3 cellular contexts compared by ENCODE assay signal in the genomic region with DNA sequence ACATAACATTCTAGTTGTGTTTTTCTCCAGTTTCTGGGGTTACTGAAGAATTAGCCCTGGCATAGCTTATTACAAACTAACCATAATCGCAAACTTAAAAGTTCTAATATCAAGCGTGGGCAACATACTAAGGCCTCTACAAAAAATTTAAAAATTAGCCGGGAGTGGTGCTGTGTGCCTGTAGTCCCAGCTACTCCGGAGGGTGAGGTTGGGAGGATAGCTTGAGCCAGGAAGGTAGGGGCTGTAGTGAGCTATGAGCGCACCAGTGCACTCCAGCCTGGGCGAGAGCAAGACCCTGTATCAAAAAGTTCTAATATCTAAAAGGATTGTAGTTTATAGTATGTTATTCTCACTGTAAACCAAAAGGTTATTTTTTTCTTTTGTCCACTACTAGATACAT.
TF ChIP-seq lines count a peak whose summit lies in the region.

No MANE protein-coding gene starts in this region.

TF ChIP-seq in SK-N-SH, 30 proteins besides CTCF, POLR2A, EP300 and RAD21:
- no peak for TF ChIP-seq ELF1 (IDR thresholded peaks at IDR 0.05)
- TF ChIP-seq EZH2phosphoT487 (IDR thresholded peaks at IDR 0.05; ENCODE audit: borderline replicate concordance, low read depth), result no peak
- TF ChIP-seq TCF12 (IDR thresholded peaks at IDR 0.05), result no peak
- no peak for TF ChIP-seq PBX3 (IDR thresholded peaks at IDR 0.05)
- no peak for TF ChIP-seq POLR2AphosphoS5 (IDR thresholded peaks at IDR 0.05; ENCODE audit: low read depth, low read length)
- TF ChIP-seq GABPA (IDR thresholded peaks at IDR 0.05; ENCODE audit: low read depth), result no peak
- TF ChIP-seq MEF2A (IDR thresholded peaks at IDR 0.05; ENCODE audit: borderline replicate concordance, low read depth), result no peak
- no peak for TF ChIP-seq RCOR1 (IDR thresholded peaks at IDR 0.05; ENCODE audit: low read length)
- no peak for TF ChIP-seq RXRA (IDR thresholded peaks at IDR 0.05; ENCODE audit: borderline replicate concordance, low read depth)
- no peak for TF ChIP-seq USF2 (IDR thresholded peaks at IDR 0.05; ENCODE audit: borderline replicate concordance, low read depth, low read length)
- TF ChIP-seq TEAD4 (IDR thresholded peaks at IDR 0.05; ENCODE audit: borderline replicate concordance, insufficient read depth), result no peak

TF ChIP-seq in SK-N-SH treated with all-trans-retinoic acid at 6 μM for 48 hours, 23 proteins besides CTCF, POLR2A, EP300 and RAD21:
- TF ChIP-seq ZNF565 (CRISPR knock-in tag; conservative IDR thresholded peaks at IDR 0.05; ENCODE audit: low read depth) (no peak), PPARA (CRISPR knock-in tag; IDR thresholded peaks at IDR 0.05; ENCODE audit: borderline replicate concordance) (no peak), ZNF70 (CRISPR knock-in tag; IDR thresholded peaks at IDR 0.05) (no peak), OSR1 (CRISPR knock-in tag; IDR thresholded peaks at IDR 0.05) (no peak), ZFP30 (CRISPR knock-in tag; IDR thresholded peaks at IDR 0.05) (no peak)

TF ChIP-seq in endothelial cell of umbilical vein, 7 proteins besides CTCF, POLR2A, EP300 and RAD21:
- no peak for TF ChIP-seq MAX (IDR thresholded peaks at IDR 0.05; ENCODE audit: insufficient read depth, insufficient read length)
- TF ChIP-seq POLR2AphosphoS5 (IDR thresholded peaks at IDR 0.05; ENCODE audit: insufficient read depth, low read depth, low read length), result no peak
- TF ChIP-seq MYC (IDR thresholded peaks at IDR 0.05; ENCODE audit: low read depth, low read length), result no peak
- no peak for TF ChIP-seq FOS (IDR thresholded peaks at IDR 0.05; ENCODE audit: borderline replicate concordance, insufficient read depth, low read length)
- no peak for TF ChIP-seq GATA2 (IDR thresholded peaks at IDR 0.05; ENCODE audit: insufficient read depth, insufficient read length, low read depth, low read length)
- no peak for TF ChIP-seq EZH2 (IDR thresholded peaks at IDR 0.05; ENCODE audit: borderline replicate concordance, low read depth, low read length, severe bottlenecking)
- no peak for TF ChIP-seq JUN (IDR thresholded peaks at IDR 0.05; ENCODE audit: borderline replicate concordance, insufficient read depth, insufficient read length, low read depth)
